11 cellular contexts compared by ENCODE assay signal in genomic region chrX:129738466-129739308, GRCh38. TPM values are rescaled to one million over a fixed set of nuclear protein-coding genes. Genes with fewer than 3 reads are reported as not detected.
DNase-seq lines count a peak whose midpoint lies in the region; ATAC-seq and TF ChIP-seq lines count a peak whose summit lies in the region.
"Had no signal": no experiment of that assay in that cellular context is flagged by ENCODE, and none has a peak within 500 bp of the region (broad histone marks: within the 10 kb centered on the region; RNA-seq: fewer than 3 reads in every experiment).

A gene with protein sequence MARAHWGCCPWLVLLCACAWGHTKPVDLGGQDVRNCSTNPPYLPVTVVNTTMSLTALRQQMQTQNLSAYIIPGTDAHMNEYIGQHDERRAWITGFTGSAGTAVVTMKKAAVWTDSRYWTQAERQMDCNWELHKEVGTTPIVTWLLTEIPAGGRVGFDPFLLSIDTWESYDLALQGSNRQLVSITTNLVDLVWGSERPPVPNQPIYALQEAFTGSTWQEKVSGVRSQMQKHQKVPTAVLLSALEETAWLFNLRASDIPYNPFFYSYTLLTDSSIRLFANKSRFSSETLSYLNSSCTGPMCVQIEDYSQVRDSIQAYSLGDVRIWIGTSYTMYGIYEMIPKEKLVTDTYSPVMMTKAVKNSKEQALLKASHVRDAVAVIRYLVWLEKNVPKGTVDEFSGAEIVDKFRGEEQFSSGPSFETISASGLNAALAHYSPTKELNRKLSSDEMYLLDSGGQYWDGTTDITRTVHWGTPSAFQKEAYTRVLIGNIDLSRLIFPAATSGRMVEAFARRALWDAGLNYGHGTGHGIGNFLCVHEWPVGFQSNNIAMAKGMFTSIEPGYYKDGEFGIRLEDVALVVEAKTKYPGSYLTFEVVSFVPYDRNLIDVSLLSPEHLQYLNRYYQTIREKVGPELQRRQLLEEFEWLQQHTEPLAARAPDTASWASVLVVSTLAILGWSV (plus strand): TSS chrX:129738979. CDS start chrX:129739214, 235 bp downstream.

- TF ChIP-seq CTCF in brain (conservative IDR thresholded peaks at IDR 0.05), result no peak
- TF ChIP-seq CTCF in lower leg skin (IDR thresholded peaks at IDR 0.05), result no peak

- no peak for TF ChIP-seq POLR2A in lower leg skin (IDR thresholded peaks at IDR 0.05)

- peak within 1 kb of the TSS in 3 of 5 experiments; percentile 22 to 50 (median 26) for H3K4me3 Mint-ChIP-seq in brain
- no peak within 1 kb of the TSS for H3K4me3 Mint-ChIP-seq in stimulated activated memory B cell treated with anti-CD40 and anti-IgM and Interleukin-4, amounts not matched to agents 10 μg/mL and 1 μg/mL and 100 μg/mL, for 72 hours
- H3K4me3 Mint-ChIP-seq: T-cell had no signal

- peaks cover 0 to 5% (median 2%) of the 10 kb centered on the region in 5 experiments for H3K9me3 Mint-ChIP-seq in brain
- no peaks in the 10 kb centered on the region for H3K9me3 Mint-ChIP-seq in stimulated activated memory B cell treated with anti-CD40 and anti-IgM and Interleukin-4, amounts not matched to agents 10 μg/mL and 1 μg/mL and 100 μg/mL, for 72 hours
- H3K9me3 Mint-ChIP-seq: T-cell had no signal

- ATAC-seq in left colon, result peak; percentile 70
- no peak for ATAC-seq in stimulated activated memory B cell treated with anti-CD40 and anti-IgM and Interleukin-4, amounts not matched to agents 10 μg/mL and 1 μg/mL and 100 μg/mL, for 72 hours
- ATAC-seq: T-cell had no signal

- peak within 1 kb of the TSS in 3 of 5 experiments; percentile 52 to 95 (median 63) for H3K27ac Mint-ChIP-seq in brain
- peak within 1 kb of the TSS; percentile 79 for H3K27ac Mint-ChIP-seq in stimulated activated memory B cell treated with anti-CD40 and anti-IgM and Interleukin-4, amounts not matched to agents 10 μg/mL and 1 μg/mL and 100 μg/mL, for 72 hours

- no peak within 1 kb of the TSS for H3K4me3 ChIP-seq in lower leg skin (ENCODE audit: low read depth, poor library complexity, severe bottlenecking)

- 37 to 47% methylated on average over 5 to 13 of the region's 13 CpGs for WGBS in lower leg skin, 2 donors

- H3K27me3 Mint-ChIP-seq in brain, result peaks cover 9% of the 10 kb centered on the region
- H3K27me3 Mint-ChIP-seq in stimulated activated memory B cell treated with anti-CD40 and anti-IgM and Interleukin-4, amounts not matched to agents 10 μg/mL and 1 μg/mL and 100 μg/mL, for 72 hours, result no peaks in the 10 kb centered on the region

- H3K36me3 Mint-ChIP-seq in brain, result no peaks in the 10 kb centered on the region
- no peaks in the 10 kb centered on the region for H3K36me3 Mint-ChIP-seq in stimulated activated memory B cell treated with anti-CD40 and anti-IgM and Interleukin-4, amounts not matched to agents 10 μg/mL and 1 μg/mL and 100 μg/mL, for 72 hours
- H3K36me3 Mint-ChIP-seq: T-cell had no signal

- intact Hi-C loops in left colon (cut with DNase I, micrococcal nuclease), result no loop called here
- intact Hi-C loops in lower leg skin (cut with DNase I; ENCODE audit: low total_unique reads), result no loop called here

- DNase-seq in NCI-H82 (lab: John Stamatoyannopoulos, UW) (peak; percentile 28), NCI-H82 treated with DMSO at 0.1 percent for 48 hours (lab: John Stamatoyannopoulos, UW; ENCODE audit: unreplicated experiment) (no peak), left colon (peak; percentile 37 to 41), AML-193 (lab: John Stamatoyannopoulos, UW) (no peak), amniotic stem cell (lab: John Stamatoyannopoulos, UW) (no peak), lower leg skin (ENCODE audit: low spot score in 2 of 2) (no peak)
- DNase-seq: activated naive CD4-positive, alpha-beta T cell treated with anti-CD3 and anti-CD28 coated beads, Interleukin-2, amount 50 U/mL, for 16 hours; T-cell had no signal

- H3K4me1 Mint-ChIP-seq in brain, result peaks cover 21% of the 10 kb centered on the region
- H3K4me1 Mint-ChIP-seq in stimulated activated memory B cell treated with anti-CD40 and anti-IgM and Interleukin-4, amounts not matched to agents 10 μg/mL and 1 μg/mL and 100 μg/mL, for 72 hours, result peaks cover 19% of the 10 kb centered on the region

RNA-seq across cellular contexts. Expression of the gene that starts here (rescaled TPM):
- polyA plus RNA-seq in brain (ENCODE audit: insufficient read depth, low read depth, low replicate concordance), result not detected
- total RNA-seq in left colon, result 10 to 100 TPM; 11.9 to 22.6 TPM
- total RNA-seq in lower leg skin, result 1 to 10 TPM; 1.3 to 5.0 (median 2.2) TPM
- total RNA-seq: A172 had no signal

Comparison
In these comparisons a context has a peak if more than half of its experiments do, and no peak if none do; other contexts are left out.
1. DNase-seq: peak in NCI-H82 (single experiment) and left colon (2 of 2); none in NCI-H82 treated with DMSO at 0.1 percent for 48 hours (single experiment), AML-193 (0 of 2), amniotic stem cell (single experiment) and lower leg skin (0 of 2).